ENCODE assay signal across 8 cellular contexts in genomic region chr7:24573554-24574338, GRCh38. TPM values are rescaled to one million over a fixed set of nuclear protein-coding genes. Genes with fewer than 3 reads are reported as not detected.
A peak's percentile ranks its signal among the peaks of the same experiment; 100 is the strongest.
DNase-seq lines count a peak whose midpoint lies in the region; ATAC-seq and TF ChIP-seq lines count a peak whose summit lies in the region.

No MANE protein-coding gene starts in this region.

- H3K9me3 ChIP-seq in endodermal cell (ENCODE audit: control insufficient read depth, low read length): no peaks in the 10 kb centered on the region

- ATAC-seq in activated CD4-positive, alpha-beta T cell treated with anti-CD3 and anti-CD28 coated beads for 36 hours: peak; percentile 17
- ATAC-seq in HG02763 (IDR thresholded peaks at IDR 0.05; ENCODE audit: unreplicated experiment): peak; percentile 37
- ATAC-seq in activated CD8-positive, alpha-beta T cell treated with anti-CD3 and anti-CD28 coated beads, Interleukin-2, amount 10 ng/mL, durations not matched to agents 7 days and 5 days: peak; percentile 57
- peak; percentile 49 for ATAC-seq in stimulated activated naive CD8-positive, alpha-beta T cell treated with anti-CD3 and anti-CD28 coated beads, Interleukin-15, Interleukin-2, amounts not matched to agents 100 U/mL and 50 U/mL, for 24 hours

- H3K4me1 Mint-ChIP-seq in activated CD4-positive, alpha-beta T cell treated with anti-CD3 and anti-CD28 coated beads for 36 hours: peaks cover 40% of the 10 kb centered on the region
- H3K4me1 Mint-ChIP-seq in activated CD8-positive, alpha-beta T cell treated with anti-CD3 and anti-CD28 coated beads, Interleukin-2, amount 10 ng/mL, durations not matched to agents 7 days and 5 days (ENCODE audit: low read depth): peaks cover 31% of the 10 kb centered on the region
- peaks cover 46% of the 10 kb centered on the region for H3K4me1 Mint-ChIP-seq in endodermal cell

- no peaks in the 10 kb centered on the region for H3K36me3 ChIP-seq in endodermal cell (ENCODE audit: control insufficient read depth, insufficient read depth, low read length)

- H3K36me3 Mint-ChIP-seq in activated CD4-positive, alpha-beta T cell treated with anti-CD3 and anti-CD28 coated beads for 36 hours (ENCODE audit: low read depth): no peaks in the 10 kb centered on the region
- H3K36me3 Mint-ChIP-seq in activated CD8-positive, alpha-beta T cell treated with anti-CD3 and anti-CD28 coated beads, Interleukin-2, amount 10 ng/mL, durations not matched to agents 7 days and 5 days (ENCODE audit: low read depth): no peaks in the 10 kb centered on the region
- H3K36me3 Mint-ChIP-seq in endodermal cell (ENCODE audit: low read depth): no peaks in the 10 kb centered on the region

- H3K9me3 Mint-ChIP-seq in activated CD4-positive, alpha-beta T cell treated with anti-CD3 and anti-CD28 coated beads for 36 hours (ENCODE audit: low read depth): no peaks in the 10 kb centered on the region
- H3K9me3 Mint-ChIP-seq in activated CD8-positive, alpha-beta T cell treated with anti-CD3 and anti-CD28 coated beads, Interleukin-2, amount 10 ng/mL, durations not matched to agents 7 days and 5 days (ENCODE audit: insufficient read depth): no peaks in the 10 kb centered on the region
- H3K9me3 Mint-ChIP-seq in endodermal cell: no peaks in the 10 kb centered on the region

- peak; percentile 62 for DNase-seq in activated CD4-positive, alpha-beta T cell treated with anti-CD3 and anti-CD28 coated beads for 36 hours
- no peak for DNase-seq in activated CD4-positive, alpha-beta T cell treated with anti-CD3 and anti-CD28 coated beads for 1 hour
- DNase-seq in NCI-H146 treated with DMSO at 0.1 percent for 48 hours (lab: John Stamatoyannopoulos, UW; ENCODE audit: unreplicated experiment) (peak; percentile 45), endodermal cell (peak; percentile 88), midbrain (lab: John Stamatoyannopoulos, UW) (peak; percentile 54)
- DNase-seq in activated CD8-positive, alpha-beta T cell treated with anti-CD3 and anti-CD28 coated beads, Interleukin-2, amount 10 ng/mL, durations not matched to agents 7 days and 5 days: peak; percentile 49
- peak; percentile 61 for DNase-seq in stimulated activated naive CD8-positive, alpha-beta T cell treated with anti-CD3 and anti-CD28 coated beads, Interleukin-15, Interleukin-2, amounts not matched to agents 100 U/mL and 50 U/mL, for 24 hours

- H3K27ac Mint-ChIP-seq in activated CD4-positive, alpha-beta T cell treated with anti-CD3 and anti-CD28 coated beads for 36 hours: peak overlapping the region; percentile 86
- peak overlapping the region; percentile 82 for H3K27ac Mint-ChIP-seq in activated CD8-positive, alpha-beta T cell treated with anti-CD3 and anti-CD28 coated beads, Interleukin-2, amount 10 ng/mL, durations not matched to agents 7 days and 5 days
- H3K27ac Mint-ChIP-seq in endodermal cell: peak overlapping the region; percentile 94

- H3K27ac ChIP-seq in endodermal cell (ENCODE audit: low read depth, low read length): peak overlapping the region; percentile 39

- 0% methylated on average over 9 to 101 of the region's 101 CpGs for WGBS in endodermal cell (ENCODE audit: insufficient coverage in 1 of 2, insufficient read length in 1 of 2), 2 experiments

- TF ChIP-seq CTCF in endodermal cell (conservative IDR thresholded peaks at IDR 0.05): no peak

- intact Hi-C loops in activated CD4-positive, alpha-beta T cell treated with anti-CD3 and anti-CD28 coated beads for 36 hours (cut with DNase I, micrococcal nuclease): loop anchor here (1.0 to 10.0 kb wide), 12 partner anchors 181 to 1629 kb away; partner anchors contain the start of genes GSDME (in 2 of the 2), CBX3 (in 1 of the 2), CCDC126 (in 1 of the 2) and FAM221A (in 1 of the 2)

- H3K9ac ChIP-seq in endodermal cell (ENCODE audit: extremely low read depth, low read length, poor library complexity, severe bottlenecking): peak overlapping the region; percentile 76

- peaks cover 25% of the 10 kb centered on the region for H3K27me3 ChIP-seq in endodermal cell (ENCODE audit: control insufficient read depth, insufficient read depth, low read length, poor library complexity, severe bottlenecking)

- POLR2A ChIA-PET in activated CD4-positive, alpha-beta T cell treated with anti-CD3 and anti-CD28 coated beads for 36 hours (lab: Charles Lee): no interaction called here
- POLR2A ChIA-PET in activated CD8-positive, alpha-beta T cell treated with anti-CD3 and anti-CD28 coated beads, Interleukin-2, amount 10 ng/mL, durations not matched to agents 7 days and 5 days (lab: Charles Lee): interaction anchor here (0.7 to 1.4 kb wide), 2 partner anchors 14 to 17 kb away, joined by 3 to 4 read pairs; no protein-coding TSS in a partner anchor

- peaks cover 12% of the 10 kb centered on the region for H3K27me3 Mint-ChIP-seq in activated CD4-positive, alpha-beta T cell treated with anti-CD3 and anti-CD28 coated beads for 36 hours
- H3K27me3 Mint-ChIP-seq in activated CD8-positive, alpha-beta T cell treated with anti-CD3 and anti-CD28 coated beads, Interleukin-2, amount 10 ng/mL, durations not matched to agents 7 days and 5 days (ENCODE audit: low read depth): peaks cover 38% of the 10 kb centered on the region
- H3K27me3 Mint-ChIP-seq in endodermal cell (ENCODE audit: insufficient read depth): peaks cover 29% of the 10 kb centered on the region

- H3K4me3 Mint-ChIP-seq in activated CD4-positive, alpha-beta T cell treated with anti-CD3 and anti-CD28 coated beads for 36 hours: peak overlapping the region; percentile 88
- H3K4me3 Mint-ChIP-seq in activated CD8-positive, alpha-beta T cell treated with anti-CD3 and anti-CD28 coated beads, Interleukin-2, amount 10 ng/mL, durations not matched to agents 7 days and 5 days: peak overlapping the region; percentile 92
- peak overlapping the region; percentile 97 for H3K4me3 Mint-ChIP-seq in endodermal cell

- CTCF ChIA-PET in activated CD4-positive, alpha-beta T cell treated with anti-CD3 and anti-CD28 coated beads for 36 hours (lab: Charles Lee): interaction anchor here (0.6 to 3.3 kb wide), 5 partner anchors 9 to 1096 kb away, joined by 3 to 31 read pairs (median 3); no protein-coding TSS in a partner anchor
- CTCF ChIA-PET in activated CD8-positive, alpha-beta T cell treated with anti-CD3 and anti-CD28 coated beads, Interleukin-2, amount 10 ng/mL, durations not matched to agents 7 days and 5 days (lab: Charles Lee): interaction anchor here (1.0 to 5.8 kb wide), 4 partner anchors 15 to 91 kb away, joined by 3 to 44 read pairs (median 18); no protein-coding TSS in a partner anchor

- H3K4me1 ChIP-seq in endodermal cell (ENCODE audit: control insufficient read depth, insufficient read depth, low read length): peaks cover 12% of the 10 kb centered on the region

- peak overlapping the region; percentile 98 for H3K4me3 ChIP-seq in endodermal cell (ENCODE audit: low read length)

RNA-seq across cellular contexts. Expression of gene PALS2, which starts 0.5 kb away (rescaled TPM):
- total RNA-seq in activated CD4-positive, alpha-beta T cell treated with anti-CD3 and anti-CD28 coated beads for 36 hours: 10 to 100 TPM; 20.8 to 41.7 TPM
- 10 to 100 TPM; 13.5 to 20.7 TPM for total RNA-seq in activated CD8-positive, alpha-beta T cell treated with anti-CD3 and anti-CD28 coated beads, Interleukin-2, amount 10 ng/mL, durations not matched to agents 7 days and 5 days
- 10 to 100 TPM; 45.0 to 46.1 TPM for total RNA-seq in endodermal cell
- polyA plus RNA-seq in endodermal cell (2013, experiment 1 of 2): 22.3 TPM
- 20.5 TPM for polyA plus RNA-seq in endodermal cell (2013, experiment 2 of 2)
